18 cellular contexts compared by ENCODE assay signal in the genomic region with DNA sequence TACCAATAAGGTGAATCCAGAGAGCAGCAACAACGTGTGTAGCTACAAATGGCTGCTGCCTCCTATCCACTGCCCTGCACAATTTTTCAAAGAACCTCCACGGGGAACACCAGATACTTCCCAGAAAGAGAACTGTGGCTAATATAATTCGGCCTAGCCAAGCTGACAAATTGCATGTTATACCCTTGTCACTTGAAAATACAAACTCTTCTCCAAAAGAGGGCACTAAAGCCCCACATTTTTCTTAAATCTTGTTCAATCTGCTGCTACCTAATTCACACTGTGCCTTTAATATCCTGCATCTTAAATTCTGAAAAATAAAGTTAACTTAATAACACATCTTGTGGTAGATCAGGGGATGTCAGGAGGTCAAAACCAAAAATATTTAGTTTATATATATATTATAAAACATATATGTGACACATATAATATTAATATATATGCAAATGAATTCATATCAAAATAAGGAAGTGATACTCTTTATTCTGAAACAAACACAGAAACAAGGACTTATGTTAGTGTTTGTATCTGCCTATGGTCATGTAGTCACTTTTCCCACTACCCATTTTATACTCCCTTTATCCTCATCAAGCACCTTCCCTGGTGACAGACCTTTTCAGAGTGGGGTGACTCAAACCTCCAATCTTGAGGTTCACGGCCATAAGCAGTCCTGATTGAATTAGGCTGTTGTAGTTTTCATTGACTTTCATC. TPM values are rescaled to one million over a fixed set of nuclear protein-coding genes. Genes with fewer than 3 reads are reported as not detected.
DNase-seq lines count a peak whose midpoint lies in the region; ATAC-seq and TF ChIP-seq lines count a peak whose summit lies in the region.
"Had no signal": no experiment of that assay in that cellular context is flagged by ENCODE, and none has a peak within 500 bp of the region (broad histone marks: within the 10 kb centered on the region; RNA-seq: fewer than 3 reads in every experiment).

No MANE protein-coding gene starts in this region.

- DNase-seq in neural crest cell (ENCODE audit: low read depth, low spot score) (no peak), T-helper 1 cell (no peak), NCI-H1930 (lab: John Stamatoyannopoulos, UW) (no peak)
- no peak for DNase-seq in effector CD4-positive, alpha-beta T cell
- DNase-seq: activated naive CD4-positive, alpha-beta T cell treated with anti-CD3 and anti-CD28 coated beads, Interleukin-2, amount 50 U/mL, for 16 hours; foreskin fibroblast; kidney; natural killer cell; NCI-H345; Peyer's patch; right lobe of liver had no signal

- no peak overlapping the region for H3K27ac Mint-ChIP-seq in neural crest cell (ENCODE audit: unreplicated experiment)
- H3K27ac Mint-ChIP-seq: natural killer cell had no signal

- peak; percentile 57 for ATAC-seq in GM18505 (IDR thresholded peaks at IDR 0.05; ENCODE audit: unreplicated experiment)
- peak; percentile 46 for ATAC-seq in HG03520 (IDR thresholded peaks at IDR 0.05; ENCODE audit: unreplicated experiment)
- ATAC-seq in HG03139 (IDR thresholded peaks at IDR 0.05; ENCODE audit: unreplicated experiment), result no peak
- ATAC-seq: natural killer cell, right lobe of liver had no signal

- no peak overlapping the region for H3K27ac ChIP-seq in VCaP
- H3K27ac ChIP-seq: Peyer's patch, right lobe of liver had no signal

- no peaks in the 10 kb centered on the region for H3K4me1 Mint-ChIP-seq in neural crest cell
- H3K4me1 Mint-ChIP-seq: natural killer cell had no signal

- H3K36me3 Mint-ChIP-seq in neural crest cell (ENCODE audit: low read depth), result no peaks in the 10 kb centered on the region
- H3K36me3 Mint-ChIP-seq: natural killer cell had no signal

- H3K27me3 Mint-ChIP-seq in neural crest cell (ENCODE audit: low read depth), result no peaks in the 10 kb centered on the region

- no peak overlapping the region for H3K4me3 Mint-ChIP-seq in neural crest cell
- H3K4me3 Mint-ChIP-seq: natural killer cell had no signal

- TF ChIP-seq POLR2A in GM18505 (IDR thresholded peaks at IDR 0.05; ENCODE audit: borderline replicate concordance, extremely low read depth, insufficient read depth, insufficient read length), result no peak

- peaks cover 2% of the 10 kb centered on the region for H3K9me3 Mint-ChIP-seq in neural crest cell
- H3K9me3 Mint-ChIP-seq: natural killer cell had no signal

- peak; percentile 29 for TF ChIP-seq CTCF in VCaP (conservative IDR thresholded peaks at IDR 0.05)
- TF ChIP-seq CTCF in neural crest cell (conservative IDR thresholded peaks at IDR 0.05), result peak; percentile 17

RNA-seq across cellular contexts. Expression of gene CT45A1, which starts 24.1 kb away (rescaled TPM):
- not detected in 2 replicates for total RNA-seq in neural crest cell
- total RNA-seq: activated CD8-positive, alpha-beta memory T cell treated with anti-CD3 and anti-CD28 coated beads for 36 hours; kidney; LHCN-M2; natural killer cell; Peyer's patch; right lobe of liver; temporal lobe had no signal

RNA-seq across cellular contexts. Expression of gene CT45A3, which starts 30.5 kb away (rescaled TPM):
- total RNA-seq in neural crest cell, result not detected in 2 replicates
- total RNA-seq: activated CD8-positive, alpha-beta memory T cell treated with anti-CD3 and anti-CD28 coated beads for 36 hours; kidney; LHCN-M2; natural killer cell; Peyer's patch; right lobe of liver; temporal lobe had no signal

RNA-seq across cellular contexts. Expression of gene CT45A5, which starts 47.8 kb away (rescaled TPM):
- total RNA-seq in neural crest cell, result not detected in 2 replicates
- total RNA-seq: activated CD8-positive, alpha-beta memory T cell treated with anti-CD3 and anti-CD28 coated beads for 36 hours; kidney; LHCN-M2; natural killer cell; Peyer's patch; right lobe of liver; temporal lobe had no signal
